In genomic region chr6:24245275-24245674, GRCh38 we compare ENCODE assay signal across 20 cellular contexts.
"Had no signal": no experiment of that assay in that cellular context is flagged by ENCODE, and none has a peak within 500 bp of the region (broad histone marks: within the 10 kb centered on the region; RNA-seq: fewer than 3 reads in every experiment).

No MANE protein-coding gene starts in this region.

- H3K4me1 ChIP-seq: heart right ventricle, right lobe of liver, testis had no signal

- ATAC-seq: esophagus mucosa; heart right ventricle; left cardiac atrium; left ventricle myocardium superior; natural killer cell treated with Interleukin-12 subunit alpha and Interleukin-12 subunit beta and Interleukin-15 and Interleukin-18, amount 100 ng/mL, for 72 hours; pancreas; right lobe of liver; stimulated activated effector memory CD8-positive, alpha-beta T cell treated with anti-CD3 and anti-CD28 coated beads, Interleukin-12 subunit alpha, Interleukin-12 subunit beta, amount 100 ng/mL, for 72 hours had no signal

- H3K4me3 ChIP-seq: dorsolateral prefrontal cortex, heart right ventricle, lung, pancreas, right lobe of liver, testis, transverse colon had no signal

- H3K27ac ChIP-seq: dorsolateral prefrontal cortex, heart right ventricle, pancreas, right lobe of liver, testis, transverse colon had no signal

- H3K27me3 ChIP-seq: dorsolateral prefrontal cortex, pancreas, right lobe of liver, testis, transverse colon had no signal

- H3K36me3 ChIP-seq: heart right ventricle, pancreas, right lobe of liver, transverse colon had no signal

- H3K9me3 ChIP-seq: heart right ventricle, pancreas, right lobe of liver, testis, transverse colon had no signal

- DNase-seq: cortex of kidney; dorsolateral prefrontal cortex; effector CD8-positive, alpha-beta T cell; heart right ventricle; hypothalamus; left cardiac atrium; left ventricle myocardium superior; mesenchymal stem cell; midbrain; occipital lobe; pancreas; right lobe of liver; stimulated activated CD4-positive, alpha-beta T cell treated with anti-CD3 and anti-CD28 coated beads, Interleukin-4, amount 100 ng/mL, for 1 hour; stimulated activated CD8-positive, alpha-beta memory T cell treated with anti-CD3 and anti-CD28 coated beads, Interleukin-4, amount 100 ng/mL, for 48 hours; testis; transverse colon had no signal
